3 cellular contexts compared by ENCODE assay signal in genomic region chr3:156099984-156100383, GRCh38. TPM values are rescaled to one million over a fixed set of nuclear protein-coding genes. Genes with fewer than 3 reads are reported as not detected.
"Had no signal": no experiment of that assay in that cellular context is flagged by ENCODE, and none has a peak within 500 bp of the region (broad histone marks: within the 10 kb centered on the region; RNA-seq: fewer than 3 reads in every experiment).

No MANE protein-coding gene starts in this region.

RNA-seq across cellular contexts. Expression of gene KCNAB1, which starts 20.4 kb away (rescaled TPM):
- total RNA-seq: OCI-LY7, PC-3, SJCRH30 had no signal
